In the genomic region with DNA sequence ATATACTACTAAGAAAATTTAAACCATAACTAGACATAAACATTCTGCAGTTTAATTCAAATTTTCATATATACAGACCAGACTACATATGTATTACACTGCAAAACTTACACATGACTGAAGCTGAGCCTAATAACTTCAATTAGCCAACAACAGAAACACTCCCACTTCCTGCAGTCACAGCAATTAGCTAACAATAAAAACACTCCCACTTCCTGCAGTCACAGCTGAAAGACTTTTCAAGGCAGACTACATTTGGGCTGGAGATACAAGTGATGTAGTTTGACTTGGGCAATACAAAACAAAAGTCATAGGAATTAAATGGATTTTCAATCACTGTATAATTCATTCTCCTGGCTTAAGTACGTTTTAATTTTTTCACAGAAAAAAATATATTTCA, we compare ENCODE assay signal across 8 cellular contexts. TPM values are rescaled to one million over a fixed set of nuclear protein-coding genes. Genes with fewer than 3 reads are reported as not detected.
DNase-seq lines count a peak whose midpoint lies in the region; ATAC-seq, FAIRE-seq and TF ChIP-seq lines count a peak whose summit lies in the region.

No MANE protein-coding gene starts in this region.

- H3K9ac ChIP-seq in colonic mucosa (ENCODE audit: low read depth in 2 of 2, low read length in 2 of 2): no peak overlapping the region

- H3K27ac ChIP-seq in colonic mucosa (peak overlapping the region; percentile 52), pancreas (peak overlapping the region in 1 of 4 donors; percentile 10)

- DNase-seq in NCI-H748 treated with DMSO at 0.1 percent for 48 hours (lab: John Stamatoyannopoulos, UW) (peak; percentile 20), colonic mucosa (no peak), pancreas (no peak), HPDE6-E6E7 (ENCODE audit: extremely low spot score) (no peak), GM13977 (ENCODE audit: low spot score) (no peak), globus pallidus (ENCODE audit: low spot score) (no peak)

- WGBS in pancreas, 2 donors: 65 to 72% methylated on average over 1 of the region's 1 CpG

- intact Hi-C loops in colonic mucosa (cut with DNase I): loop anchor here (5.0 kb wide), 1 partner anchor 340 kb away; no protein-coding TSS in a partner anchor
- intact Hi-C loops in pancreas (cut with DNase I): loop anchor here in 1 of 3 donors (10.0 kb wide), 1 partner anchor 337 kb away; no protein-coding TSS in a partner anchor

- peak; percentile 56 for FAIRE-seq in pancreas (lab: Jason Lieb, UNC)

- H3K4me3 ChIP-seq in colonic mucosa: no peak overlapping the region
- H3K4me3 ChIP-seq in pancreas: no peak overlapping the region

- H3K9me3 ChIP-seq in colonic mucosa (no peaks in the 10 kb centered on the region), pancreas (no peaks in the 10 kb centered on the region)

- H3K36me3 ChIP-seq in colonic mucosa: peaks cover 11% of the 10 kb centered on the region
- peaks cover 0 to 41% (median 10%) of the 10 kb centered on the region in 3 donors for H3K36me3 ChIP-seq in pancreas

- H3K27me3 ChIP-seq in colonic mucosa (no peaks in the 10 kb centered on the region), pancreas (no peaks in the 10 kb centered on the region)

- TF ChIP-seq CTCF in colonic mucosa (IDR thresholded peaks at IDR 0.05): no peak
- TF ChIP-seq CTCF in pancreas (IDR thresholded peaks at IDR 0.05): no peak
- TF ChIP-seq CTCF in GM13977 (IDR thresholded peaks at IDR 0.05; ENCODE audit: extremely low read depth, insufficient read depth, missing control alignments): no peak

- H3K4me1 ChIP-seq in colonic mucosa (peaks cover 8% of the 10 kb centered on the region), pancreas (no peaks in the 10 kb centered on the region)

- in situ Hi-C loops in GM13977 (cut with MboI; ENCODE audit: low pct_unique_long_range_greater_than_20kb, low sequenced_read_pairs, unreplicated experiment): loop anchor here (5.0 kb wide), 1 partner anchor 345 kb away; a partner anchor contains a TSS

- peak; percentile 66 for ATAC-seq in GM21423 (IDR thresholded peaks at IDR 0.05; ENCODE audit: unreplicated experiment)
- peak in 3 of 4 donors; percentile 23 to 61 (median 34) for ATAC-seq in pancreas
- ATAC-seq in HG03442 (IDR thresholded peaks at IDR 0.05; ENCODE audit: unreplicated experiment): no peak

RNA-seq across cellular contexts. Expression of a gene that starts 10.3 kb away (rescaled TPM):
- total RNA-seq in colonic mucosa (10 to 100 TPM; 33.7 to 42.7 TPM), pancreas (10 to 100 TPM; 16.0 to 33.5 (median 18.4) TPM)
- polyA plus RNA-seq in pancreas: 10 to 100 TPM; 20.5 to 42.8 TPM
